9 cellular contexts compared by ENCODE assay signal in the genomic region with DNA sequence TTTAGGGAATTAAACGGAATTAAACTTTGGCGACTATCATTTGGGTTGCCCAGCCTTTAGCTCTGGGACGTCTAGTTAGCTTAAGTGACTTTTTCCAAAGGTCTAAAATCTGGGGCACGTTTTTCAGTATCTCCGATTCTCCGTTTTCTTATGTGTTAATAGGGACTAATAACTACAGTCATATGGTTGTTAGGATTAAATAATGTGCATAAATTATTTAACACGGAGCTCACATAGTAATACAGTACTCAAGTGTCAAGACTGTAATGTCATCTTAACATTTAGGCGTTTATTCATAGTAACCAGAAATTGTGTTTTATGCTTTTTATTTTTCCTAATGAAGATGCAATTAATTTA. TPM values are rescaled to one million over a fixed set of nuclear protein-coding genes. Genes with fewer than 3 reads are reported as not detected.
DNase-seq lines count a peak whose midpoint lies in the region; ATAC-seq and TF ChIP-seq lines count a peak whose summit lies in the region.
"Had no signal": no experiment of that assay in that cellular context is flagged by ENCODE, and none has a peak within 500 bp of the region (broad histone marks: within the 10 kb centered on the region; RNA-seq: fewer than 3 reads in every experiment).

No MANE protein-coding gene starts in this region.

- peak overlapping the region; percentile 77 for H2AFZ ChIP-seq in OCI-LY1 (ENCODE audit: low read length)

- no peaks in the 10 kb centered on the region for H4K20me1 ChIP-seq in OCI-LY1 (ENCODE audit: insufficient read depth, low read length)

- H3K9ac ChIP-seq in OCI-LY1 (ENCODE audit: low read length), result peak overlapping the region; percentile 82

- H3F3A ChIP-seq in OCI-LY1 (ENCODE audit: insufficient read depth, low read length), result peaks cover 6% of the 10 kb centered on the region; the same call in 1 of the 2 replicates

- DNase-seq in esophagus muscularis mucosa (ENCODE audit: extremely low spot score) (no peak), sigmoid colon (no peak), ureter (ENCODE audit: low spot score) (no peak)
- no peak for DNase-seq in stimulated activated naive CD4-positive, alpha-beta T cell treated with Interleukin-2 at 50 U/mL for 16 hours (lab: John Stamatoyannopoulos, UW)
- no peak for DNase-seq in activated CD8-positive, alpha-beta memory T cell treated with anti-CD3 and anti-CD28 coated beads, Interleukin-2, amount 50 U/mL, for 48 hours

- TF ChIP-seq POLR2A in esophagus muscularis mucosa (IDR thresholded peaks at IDR 0.05; ENCODE audit: low read depth) (no peak), sigmoid colon (IDR thresholded peaks at IDR 0.05) (peak in 1 of 2 donors; percentile 46)

- TF ChIP-seq EP300 in esophagus muscularis mucosa (IDR thresholded peaks at IDR 0.05) (no peak), sigmoid colon (IDR thresholded peaks at IDR 0.05) (no peak)

- H3K9me3 ChIP-seq in OCI-LY1 (ENCODE audit: low read length), result no peaks in the 10 kb centered on the region
- no peaks in the 10 kb centered on the region for H3K9me3 ChIP-seq in esophagus muscularis mucosa
- no peaks in the 10 kb centered on the region for H3K9me3 ChIP-seq in sigmoid colon

- H3K79me2 ChIP-seq in OCI-LY1 (ENCODE audit: insufficient read depth, low read length), result peaks cover 26% of the 10 kb centered on the region

- peaks cover 48% of the 10 kb centered on the region for H3K36me3 ChIP-seq in OCI-LY1 (ENCODE audit: insufficient read depth, low read length)
- H3K36me3 ChIP-seq in esophagus muscularis mucosa, result peaks cover 0 to 36% (median 15%) of the 10 kb centered on the region in 4 donors
- H3K36me3 ChIP-seq in sigmoid colon, result peaks cover 0 to 32% (median 0%) of the 10 kb centered on the region in 4 donors

- H3K4me3 ChIP-seq in OCI-LY1 (ENCODE audit: low read depth, low read length, poor library complexity, severe bottlenecking) (peak overlapping the region; percentile 95), esophagus muscularis mucosa (peak overlapping the region; percentile 57 to 63 (median 60)), sigmoid colon (peak overlapping the region; percentile 44 to 62 (median 54))

- H3K4me1 ChIP-seq in OCI-LY1 (ENCODE audit: insufficient read depth, low read length, severe bottlenecking) (peaks cover 31% of the 10 kb centered on the region), esophagus muscularis mucosa (peaks cover 5 to 20% (median 15%) of the 10 kb centered on the region in 4 donors), sigmoid colon (peaks cover 0 to 20% (median 9%) of the 10 kb centered on the region in 4 donors)

- TF ChIP-seq CTCF in OCI-LY1 (IDR thresholded peaks at IDR 0.05; ENCODE audit: low read length) (no peak; the same call in 1 of the 2 replicates), esophagus muscularis mucosa (IDR thresholded peaks at IDR 0.05) (no peak), sigmoid colon (IDR thresholded peaks at IDR 0.05) (no peak)

- H3K4me2 ChIP-seq in OCI-LY1 (ENCODE audit: low read length), result peak overlapping the region; percentile 83

- ATAC-seq in GM19025 (IDR thresholded peaks at IDR 0.05; ENCODE audit: low read depth, unreplicated experiment), result peak; percentile 0
- no peak for ATAC-seq in HG02588 (IDR thresholded peaks at IDR 0.05; ENCODE audit: unreplicated experiment)

- WGBS in esophagus muscularis mucosa, result 4% methylated on average over 8 of the region's 8 CpGs
- 3 to 5% methylated on average over 8 of the region's 8 CpGs for WGBS in sigmoid colon, 2 donors

- intact Hi-C loops in esophagus muscularis mucosa (cut with DNase I), result no loop called here
- intact Hi-C loops in sigmoid colon (cut with DNase I), result loop anchor here (5.0 kb wide), 2 partner anchors 43 to 127 kb away; a partner anchor contains a TSS

- peak overlapping the region; percentile 66 for H3K27ac ChIP-seq in OCI-LY1 (ENCODE audit: low read depth, low read length, poor library complexity, severe bottlenecking)
- peak overlapping the region; percentile 73 to 83 (median 78) for H3K27ac ChIP-seq in esophagus muscularis mucosa (replicated peaks in 1 of 4)
- H3K27ac ChIP-seq in sigmoid colon, result peak overlapping the region; percentile 77 to 85 (median 80)

- H3K9me2 ChIP-seq in OCI-LY1 (ENCODE audit: low read depth, low read length), result no peaks in the 10 kb centered on the region

- H3K27me3 ChIP-seq in OCI-LY1 (ENCODE audit: insufficient read depth, low read length), result no peaks in the 10 kb centered on the region
- H3K27me3 ChIP-seq in esophagus muscularis mucosa, result no peaks in the 10 kb centered on the region
- no peaks in the 10 kb centered on the region for H3K27me3 ChIP-seq in sigmoid colon

RNA-seq across cellular contexts. Expression of a gene that starts 0.5 kb away (rescaled TPM):
- total RNA-seq in esophagus muscularis mucosa, result under 1 TPM; 0.17 to 0.98 (median 0.54) TPM
- 1 to 10 TPM; 2.1 to 2.3 (median 2.2) TPM for total RNA-seq in sigmoid colon
- polyA plus RNA-seq in sigmoid colon, result 10 to 100 TPM in 2 of 3 donors, 1 to 10 TPM in 1; 3.0 to 22.8 (median 10.9) TPM
- 1.0 TPM for total RNA-seq in ureter

RNA-seq across cellular contexts. Expression of a gene that starts 23.0 kb away (rescaled TPM):
- total RNA-seq in esophagus muscularis mucosa, result 10 to 100 TPM; 10.1 to 21.6 (median 13.9) TPM
- 10 to 100 TPM; 12.5 to 25.3 (median 18.6) TPM for total RNA-seq in sigmoid colon
- 10 to 100 TPM in 2 of 3 donors, 1 to 10 TPM in 1; 8.3 to 22.3 (median 10.2) TPM for polyA plus RNA-seq in sigmoid colon
- 17.2 TPM for total RNA-seq in ureter

RNA-seq across cellular contexts. Expression of a gene that starts 46.1 kb away (rescaled TPM):
- 10 to 100 TPM; 14.3 to 17.9 (median 15.2) TPM for total RNA-seq in esophagus muscularis mucosa
- 10 to 100 TPM; 12.7 to 14.6 (median 13.6) TPM for total RNA-seq in sigmoid colon
- polyA plus RNA-seq in sigmoid colon, result 10 to 100 TPM in 1 of 3 donors, 1 to 10 TPM in 2; 8.4 to 12.3 (median 9.6) TPM
- 17.5 TPM for total RNA-seq in ureter

RNA-seq across cellular contexts. Expression of a gene that starts 59.2 kb away (rescaled TPM):
- 1 to 10 TPM in 1 of 4 donors, under 1 TPM in 3; 0.46 to 1.2 (median 0.66) TPM for total RNA-seq in esophagus muscularis mucosa
- total RNA-seq in sigmoid colon, result 1 to 10 TPM in 1 of 4 donors, under 1 TPM in 2, not detected in 1; 0.54 to 1.1 (median 0.66) TPM
- under 1 TPM in 1 of 3 donors, not detected in 2; 0.44 TPM for polyA plus RNA-seq in sigmoid colon
- not detected for total RNA-seq in ureter
- total RNA-seq: T-helper 2 cell treated with Interferon-gamma antibody and Interleukin-4, amounts not matched to agents 100 ng/mL and 5 ng/mL, for 36 hours had no signal
